ENCODE assay signal across 8 cellular contexts in genomic region chr21:33588485-33589335, GRCh38.
DNase-seq lines count a peak whose midpoint lies in the region; ATAC-seq and TF ChIP-seq lines count a peak whose summit lies in the region.

Gene DONSON, minus strand, starts transcription at chr21:33588684. Its CDS starts 43 bp downstream, at chr21:33588641.

- H4K20me1 ChIP-seq in OCI-LY1 (ENCODE audit: insufficient read depth, low read length) = no peaks in the 10 kb centered on the region

- peaks cover 23% of the 10 kb centered on the region for H3K79me2 ChIP-seq in OCI-LY1 (ENCODE audit: insufficient read depth, low read length)

- peak; percentile 93 for DNase-seq in DMS 273 (lab: John Stamatoyannopoulos, UW; ENCODE audit: unreplicated experiment)
- DNase-seq in activated T-cell treated with anti-CD3 and anti-CD28 coated beads for 1 hour (ENCODE audit: low read depth) = peak; percentile 83
- peak; percentile 86 for DNase-seq in epidermal melanocyte (ENCODE audit: insufficient read length, low spot score)
- peak; percentile 56 for DNase-seq in middle frontal gyrus (ENCODE audit: extremely low spot score, low spot score)
- DNase-seq in stimulated activated CD8-positive, alpha-beta memory T cell treated with anti-CD3 and anti-CD28 coated beads, Interleukin-2, amount 100 ng/mL, for 48 hours (ENCODE audit: low read depth in 2 of 2) = peak; percentile 80 to 92

- H3F3A ChIP-seq in OCI-LY1 (ENCODE audit: insufficient read depth, low read length) = no peaks in the 10 kb centered on the region

- peak within 1 kb of the TSS; percentile 29 for H2AFZ ChIP-seq in OCI-LY1 (ENCODE audit: low read length)

- H3K4me3 ChIP-seq in HUES6 (ENCODE audit: low read depth, low read length) (peak within 1 kb of the TSS; percentile 71), OCI-LY1 (ENCODE audit: low read depth, low read length, poor library complexity, severe bottlenecking) (peak within 1 kb of the TSS; percentile 87)

- H3K9me3 ChIP-seq in HUES6 (ENCODE audit: control insufficient read depth, insufficient read depth, low read depth, low read length) (no peaks in the 10 kb centered on the region), OCI-LY1 (ENCODE audit: low read length) (no peaks in the 10 kb centered on the region)

- H3K4me2 ChIP-seq in OCI-LY1 (ENCODE audit: low read length) = peak within 1 kb of the TSS; percentile 99

- ATAC-seq in GM21423 (IDR thresholded peaks at IDR 0.05; ENCODE audit: unreplicated experiment) = peak; percentile 88

- peak within 1 kb of the TSS; percentile 85 for H3K9ac ChIP-seq in HUES6 (ENCODE audit: low read length)
- peak within 1 kb of the TSS; percentile 96 for H3K9ac ChIP-seq in OCI-LY1 (ENCODE audit: low read length)

- no peak for TF ChIP-seq CTCF in OCI-LY1 (IDR thresholded peaks at IDR 0.05; ENCODE audit: low read length)

- H3K36me3 ChIP-seq in HUES6 (ENCODE audit: control insufficient read depth, insufficient read depth, low read length) (peaks cover 19% of the 10 kb centered on the region), OCI-LY1 (ENCODE audit: insufficient read depth, low read length) (peaks cover 30% of the 10 kb centered on the region)

- H3K27me3 ChIP-seq in HUES6 (ENCODE audit: control insufficient read depth, insufficient read depth, low read length) = no peaks in the 10 kb centered on the region
- no peaks in the 10 kb centered on the region for H3K27me3 ChIP-seq in OCI-LY1 (ENCODE audit: insufficient read depth, low read length)

- no peak within 1 kb of the TSS; the same call in 1 of the 2 replicates for H3K27ac ChIP-seq in HUES6 (ENCODE audit: low read depth, low read length)
- peak within 1 kb of the TSS; percentile 21 for H3K27ac ChIP-seq in OCI-LY1 (ENCODE audit: low read depth, low read length, poor library complexity, severe bottlenecking)

- H3K9me2 ChIP-seq in OCI-LY1 (ENCODE audit: low read depth, low read length) = no peaks in the 10 kb centered on the region

- H3K4me1 ChIP-seq in HUES6 (ENCODE audit: control insufficient read depth, insufficient read depth, low read length) (peaks cover 9% of the 10 kb centered on the region; the same call in 1 of the 2 replicates), OCI-LY1 (ENCODE audit: insufficient read depth, low read length, severe bottlenecking) (peaks cover 22% of the 10 kb centered on the region)
